ENCODE assay signal across 9 cellular contexts in genomic region chr1:198678901-198679329, GRCh38. TPM values are rescaled to one million over a fixed set of nuclear protein-coding genes. Genes with fewer than 3 reads are reported as not detected.
A peak's percentile ranks its signal among the peaks of the same experiment; 100 is the strongest.
DNase-seq lines count a peak whose midpoint lies in the region; ATAC-seq and TF ChIP-seq lines count a peak whose summit lies in the region.
"Had no signal": no experiment of that assay in that cellular context is flagged by ENCODE, and none has a peak within 500 bp of the region (broad histone marks: within the 10 kb centered on the region; RNA-seq: fewer than 3 reads in every experiment).

No MANE protein-coding gene starts in this region.

- peak overlapping the region in 3 of 8 donors; percentile 1 to 59 (median 5) for H3K4me3 ChIP-seq in spleen

- H3K27ac ChIP-seq in spleen, result peak overlapping the region; percentile 67 to 93 (median 88)

- H3K27me3 ChIP-seq in spleen (replicated peaks in 1 of 7), result no peaks in the 10 kb centered on the region

- POLR2A ChIA-PET in activated CD4-positive, alpha-beta T cell treated with anti-CD3 and anti-CD28 coated beads, Interleukin-2, amount 10 ng/mL, durations not matched to agents 7 days and 5 days (lab: Charles Lee), result interaction anchor here (0.5 to 0.6 kb wide), 3 partner anchors 23 to 154 kb away, joined by 3 to 4 read pairs (median 4); no protein-coding TSS in a partner anchor

- DNase-seq in activated CD4-positive, alpha-beta T cell treated with anti-CD3 and anti-CD28 coated beads, Interleukin-2, amount 10 ng/mL, durations not matched to agents 7 days and 5 days, result peak; percentile 51
- DNase-seq in spleen, result peak; percentile 81
- DNase-seq in A172 (ENCODE audit: low spot score), result no peak
- DNase-seq in NCI-H345 treated with DMSO at 0.1 percent for 48 hours (lab: John Stamatoyannopoulos, UW; ENCODE audit: unreplicated experiment), result no peak
- DNase-seq in NOMO-1 treated with dmso at 0.1 percent for 144 hours (lab: John Stamatoyannopoulos, UW; ENCODE audit: unreplicated experiment), result no peak
- DNase-seq in CD1c-positive myeloid dendritic cell (ENCODE audit: extremely low spot score), result no peak

- peaks cover 70% of the 10 kb centered on the region for H3K36me3 Mint-ChIP-seq in activated CD4-positive, alpha-beta T cell treated with anti-CD3 and anti-CD28 coated beads, Interleukin-2, amount 10 ng/mL, durations not matched to agents 7 days and 5 days (ENCODE audit: low read depth)

- WGBS in spleen, 5 donors, result 49 to 66% (median 52%) methylated on average over 12 of the region's 12 CpGs

- no peaks in the 10 kb centered on the region for H3K9me3 Mint-ChIP-seq in activated CD4-positive, alpha-beta T cell treated with anti-CD3 and anti-CD28 coated beads, Interleukin-2, amount 10 ng/mL, durations not matched to agents 7 days and 5 days

- H3K27ac Mint-ChIP-seq in activated CD4-positive, alpha-beta T cell treated with anti-CD3 and anti-CD28 coated beads, Interleukin-2, amount 10 ng/mL, durations not matched to agents 7 days and 5 days, result peak overlapping the region; percentile 92

- no peak for TF ChIP-seq POLR2A in spleen (IDR thresholded peaks at IDR 0.05)

- H3K4me1 ChIP-seq in spleen, result peaks cover 57 to 100% (median 94%) of the 10 kb centered on the region in 6 donors

- peaks cover 0 to 13% (median 5%) of the 10 kb centered on the region in 6 donors for H3K36me3 ChIP-seq in spleen

- peaks cover 89% of the 10 kb centered on the region for H3K4me1 Mint-ChIP-seq in activated CD4-positive, alpha-beta T cell treated with anti-CD3 and anti-CD28 coated beads, Interleukin-2, amount 10 ng/mL, durations not matched to agents 7 days and 5 days

- intact Hi-C loops in spleen (cut with DNase I; ENCODE audit: low total_unique reads), result no loop called here

- peak overlapping the region; percentile 62 for H3K4me3 Mint-ChIP-seq in activated CD4-positive, alpha-beta T cell treated with anti-CD3 and anti-CD28 coated beads, Interleukin-2, amount 10 ng/mL, durations not matched to agents 7 days and 5 days

- ATAC-seq in GM18909 (IDR thresholded peaks at IDR 0.05; ENCODE audit: poor library complexity, unreplicated experiment) (peak; percentile 37), HG02610 (IDR thresholded peaks at IDR 0.05; ENCODE audit: unreplicated experiment) (peak; percentile 34)

- peak in 2 of 11 experiments; percentile 12 to 36 for TF ChIP-seq CTCF in spleen (IDR thresholded peaks at IDR 0.05 in 8 of 11, conservative IDR thresholded peaks at IDR 0.05 in 3 of 11)

- CTCF ChIA-PET in activated CD4-positive, alpha-beta T cell treated with anti-CD3 and anti-CD28 coated beads, Interleukin-2, amount 10 ng/mL, durations not matched to agents 7 days and 5 days (lab: Charles Lee), result interaction anchor here (0.6 to 5.0 kb wide), 6 partner anchors 9 to 81 kb away, joined by 3 to 49 read pairs (median 4); no protein-coding TSS in a partner anchor

- no peaks in the 10 kb centered on the region for H3K9me3 ChIP-seq in spleen

- H3K27me3 Mint-ChIP-seq in activated CD4-positive, alpha-beta T cell treated with anti-CD3 and anti-CD28 coated beads, Interleukin-2, amount 10 ng/mL, durations not matched to agents 7 days and 5 days, result no peaks in the 10 kb centered on the region

RNA-seq across cellular contexts. Expression of gene PTPRC, which starts 40.1 kb away (rescaled TPM):
- 100 to 1,000 TPM; 700 to 862 TPM for total RNA-seq in activated CD4-positive, alpha-beta T cell treated with anti-CD3 and anti-CD28 coated beads, Interleukin-2, amount 10 ng/mL, durations not matched to agents 7 days and 5 days
- total RNA-seq in spleen, result 100 to 1,000 TPM; 439 to 716 (median 526) TPM
- 10 to 100 TPM; 79.2 to 99.3 (median 92.4) TPM for polyA plus RNA-seq in spleen
- total RNA-seq in A172 (2014; rRNA removed; shearing (Covaris generic)), result 2.8 and 3.1 TPM in 2 replicates
- total RNA-seq: bronchial epithelial cell had no signal

Comparison
In these comparisons a context has a peak if more than half of its experiments do, and no peak if none do; other contexts are left out.
1. DNase-seq: peak in activated CD4-positive, alpha-beta T cell treated with anti-CD3 and anti-CD28 coated beads, Interleukin-2, amount 10 ng/mL, durations not matched to agents 7 days and 5 days (single experiment) and spleen (single experiment); none in A172 (single experiment), NCI-H345 treated with DMSO at 0.1 percent for 48 hours (single experiment), NOMO-1 treated with dmso at 0.1 percent for 144 hours (single experiment) and CD1c-positive myeloid dendritic cell (single experiment).
2. RNA of gene PTPRC, which starts 40.1 kb away (total RNA-seq): 700 to 862 TPM in activated CD4-positive, alpha-beta T cell treated with anti-CD3 and anti-CD28 coated beads, Interleukin-2, amount 10 ng/mL, durations not matched to agents 7 days and 5 days and 439 to 716 TPM in spleen; 2.8 to 3.1 TPM in A172; every median in the first group is over 100 times any median in the second.